24 cellular contexts compared by ENCODE assay signal in the genomic region with DNA sequence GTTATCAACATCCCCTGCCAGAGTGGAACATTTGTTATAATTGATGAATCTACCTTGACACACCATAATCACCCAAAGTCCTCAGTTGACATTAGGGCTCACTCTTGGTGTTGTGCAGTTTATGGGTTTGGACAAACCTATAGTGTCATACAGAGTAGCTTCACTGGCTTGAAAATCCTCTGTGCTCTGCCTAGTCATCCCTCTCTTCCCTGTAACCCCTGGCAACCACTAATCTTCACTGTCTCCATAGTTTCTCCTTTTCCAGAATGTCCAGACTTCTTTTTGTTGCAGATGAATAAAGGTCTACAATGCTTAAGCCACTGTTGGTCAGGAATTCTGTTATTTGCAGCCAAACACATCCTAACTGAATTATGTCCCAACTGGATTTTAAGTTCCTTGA.
"Had no signal": no experiment of that assay in that cellular context is flagged by ENCODE, and none has a peak within 500 bp of the region (broad histone marks: within the 10 kb centered on the region; RNA-seq: fewer than 3 reads in every experiment).

No MANE protein-coding gene starts in this region.

- H3K4me3 ChIP-seq: heart left ventricle, psoas muscle, sigmoid colon, smooth muscle cell, stomach, suprapubic skin, tibial artery had no signal

- H3K27ac ChIP-seq: heart left ventricle, parathyroid adenoma, psoas muscle, sigmoid colon, stomach, suprapubic skin, tibial artery, VCaP had no signal

- H3K79me2 ChIP-seq: parathyroid adenoma had no signal

- H3K4me2 ChIP-seq: smooth muscle cell had no signal

- ATAC-seq: effector memory CD8-positive, alpha-beta T cell; naive thymus-derived CD4-positive, alpha-beta T cell; psoas muscle; stimulated activated naive B cell treated with anti-CD40 and anti-IgM and Interleukin-4, amounts not matched to agents 10 μg/mL and 1 μg/mL and 100 μg/mL, for 72 hours had no signal

- H3K4me1 ChIP-seq: parathyroid adenoma, psoas muscle, sigmoid colon, stomach, suprapubic skin had no signal

- H3K9ac ChIP-seq: parathyroid adenoma had no signal

- H3K27me3 ChIP-seq: heart left ventricle, sigmoid colon, stomach, suprapubic skin, tibial artery had no signal

- H3K9me3 ChIP-seq: psoas muscle, sigmoid colon, stomach, suprapubic skin, tibial artery had no signal

- H3K36me3 ChIP-seq: heart left ventricle, sigmoid colon, stomach, suprapubic skin, tibial artery had no signal

- H2AFZ ChIP-seq: parathyroid adenoma had no signal

- DNase-seq: activated CD4-positive, alpha-beta T cell treated with anti-CD3 and anti-CD28 coated beads for 48 hours; activated CD4-positive, alpha-beta T cell treated with anti-CD3 and anti-CD28 coated beads, Interleukin-2, amount 50 U/mL, for 48 hours; activated CD8-positive, alpha-beta memory T cell treated with anti-CD3 and anti-CD28 coated beads, Interleukin-2, amount 50 U/mL, for 48 hours; activated gamma-delta T cell; activated naive CD4-positive, alpha-beta T cell treated with anti-CD3 and anti-CD28 coated beads, Interleukin-2, amount 10 ng/mL, durations not matched to agents 7 days and 5 days; activated naive CD8-positive, alpha-beta T cell treated with anti-CD3 and anti-CD28 coated beads, Interleukin-2, amount 10 ng/mL, durations not matched to agents 7 days and 5 days; activated T-cell treated with anti-CD3 and anti-CD28 coated beads, Interleukin-2, amount 50 U/mL, for 24 hours; amniotic stem cell; caudate nucleus; cortex of kidney; effector memory CD8-positive, alpha-beta T cell; heart left ventricle; naive thymus-derived CD4-positive, alpha-beta T cell; occipital lobe; psoas muscle; sigmoid colon; stimulated activated CD4-positive, alpha-beta T cell treated with anti-CD3 and anti-CD28 coated beads, Interleukin-1b, Interleukin-23, amount 100 ng/mL, for 48 hours; stimulated activated naive B cell treated with anti-CD40 and anti-IgM and Interleukin-4, amounts not matched to agents 10 μg/mL and 1 μg/mL and 100 μg/mL, for 72 hours; stomach; tibial artery had no signal
